Comparison of ENCODE assay signal across 30 cellular contexts in genomic region chr14:97410667-97411286, GRCh38.
DNase-seq lines count a peak whose midpoint lies in the region; ATAC-seq and TF ChIP-seq lines count a peak whose summit lies in the region.
"Had no signal": no experiment of that assay in that cellular context is flagged by ENCODE, and none has a peak within 500 bp of the region (broad histone marks: within the 10 kb centered on the region; RNA-seq: fewer than 3 reads in every experiment).

No MANE protein-coding gene starts in this region.

- H3K27ac Mint-ChIP-seq in WTC11: no peak overlapping the region
- H3K27ac Mint-ChIP-seq in type B pancreatic cell: no peak overlapping the region
- H3K27ac Mint-ChIP-seq: mesothelial cell of epicardium, nephron had no signal

- CTCF ChIA-PET in WTC11 (lab: Charles Lee): no interaction called here

- TF ChIP-seq CTCF in WTC11 (IDR thresholded peaks at IDR 0.05): no peak
- TF ChIP-seq CTCF in type B pancreatic cell (conservative IDR thresholded peaks at IDR 0.05): peak; percentile 40
- no peak for TF ChIP-seq CTCF in testis (IDR thresholded peaks at IDR 0.05)

- TF ChIP-seq POLR2A in testis (IDR thresholded peaks at IDR 0.05): no peak

- H3K27ac ChIP-seq in iPS-20b (ENCODE audit: low read length): no peak overlapping the region
- no peak overlapping the region for H3K27ac ChIP-seq in testis
- H3K27ac ChIP-seq: cardiac muscle cell, GM23248, PC-9, prostate gland, SJSA1, skin epidermis, stomach, upper lobe of right lung had no signal

- H3K9me3 ChIP-seq in iPS-20b (ENCODE audit: insufficient read depth, low read depth, low read length) (no peaks in the 10 kb centered on the region), testis (no peaks in the 10 kb centered on the region)
- H3K9me3 ChIP-seq: BE2C, prostate gland, SJSA1, stomach, upper lobe of right lung had no signal

- 27% methylated on average over 12 of the region's 12 CpGs for WGBS in testis, 2 donors

- peaks cover 59% of the 10 kb centered on the region for H3K27me3 ChIP-seq in iPS-20b (ENCODE audit: insufficient read depth, low read length)
- no peaks in the 10 kb centered on the region for H3K27me3 ChIP-seq in testis
- H3K27me3 ChIP-seq: SJSA1 had no signal

- peaks cover 20% of the 10 kb centered on the region for H3K4me1 Mint-ChIP-seq in WTC11
- peaks cover 24% of the 10 kb centered on the region for H3K4me1 Mint-ChIP-seq in type B pancreatic cell (ENCODE audit: unreplicated experiment)

- peak; percentile 32 for DNase-seq in NCI-H748 (lab: John Stamatoyannopoulos, UW; ENCODE audit: unreplicated experiment)
- DNase-seq in NCI-H748 treated with DMSO at 0.1 percent for 48 hours (lab: John Stamatoyannopoulos, UW): no peak
- DNase-seq in WTC11 (ENCODE audit: low spot score): no peak
- no peak for DNase-seq in type B pancreatic cell (ENCODE audit: extremely low spot score, unreplicated experiment)
- DNase-seq in NCI-H524 (lab: John Stamatoyannopoulos, UW): no peak
- no peak for DNase-seq in testis
- DNase-seq: 8988T; activated CD4-positive, alpha-beta T cell treated with anti-CD3 and anti-CD28 coated beads, Interleukin-2, amount 50 U/mL, for 48 hours; activated effector memory CD4-positive, alpha-beta T cell treated with Interleukin-2 at 50 U/mL for 16 hours; BE2C; Calu3; foreskin melanocyte; GM23248; MM.1S; NCI-H1436; NCI-H774; PC-9; stimulated activated CD4-positive, alpha-beta T cell treated with anti-CD3 and anti-CD28 coated beads, Interleukin-4, amount 100 ng/mL, for 1 hour; stomach; upper lobe of right lung had no signal

- H3K4me3 Mint-ChIP-seq in WTC11 (no peak overlapping the region), type B pancreatic cell (no peak overlapping the region)
- H3K4me3 Mint-ChIP-seq: mesothelial cell of epicardium, nephron had no signal

- intact Hi-C loops in testis (cut with DNase I; ENCODE audit: low total_unique reads): no loop called here

- H3K9ac ChIP-seq in iPS-20b (ENCODE audit: low read depth, low read length): no peak overlapping the region
- H3K9ac ChIP-seq: GM23248 had no signal

- POLR2A ChIA-PET in WTC11 (lab: Charles Lee): interaction anchor here (1.5 kb wide), 1 partner anchor 11 kb away, joined by 5 read pairs; no protein-coding TSS in a partner anchor

- H3K27me3 Mint-ChIP-seq in WTC11 (ENCODE audit: low read depth) (no peaks in the 10 kb centered on the region), type B pancreatic cell (peaks cover 14% of the 10 kb centered on the region)

- H3K4me3 ChIP-seq in iPS-20b (ENCODE audit: low read length): peak overlapping the region; percentile 31; the same call in 1 of the 2 replicates
- H3K4me3 ChIP-seq in testis: no peak overlapping the region
- H3K4me3 ChIP-seq: cardiac muscle cell, GM23248, K562, PC-9, prostate gland, SJSA1, skin epidermis, stomach, upper lobe of right lung had no signal

- H3K36me3 Mint-ChIP-seq in WTC11 (no peaks in the 10 kb centered on the region), type B pancreatic cell (no peaks in the 10 kb centered on the region)
- H3K36me3 Mint-ChIP-seq: mesothelial cell of epicardium had no signal

- no peaks in the 10 kb centered on the region for H3K9me3 Mint-ChIP-seq in WTC11
- H3K9me3 Mint-ChIP-seq in type B pancreatic cell: no peaks in the 10 kb centered on the region
- H3K9me3 Mint-ChIP-seq: mesothelial cell of epicardium, nephron had no signal

- ATAC-seq in WTC11: 0 out of 2 replicates have a peak, but pooled peaks have one; percentile 6
- ATAC-seq in GM21723 (IDR thresholded peaks at IDR 0.05; ENCODE audit: unreplicated experiment): no peak
- ATAC-seq: K562, left lobe of liver, upper lobe of right lung had no signal

- H3K4me1 ChIP-seq in iPS-20b (ENCODE audit: insufficient read depth, low read length) (peaks cover 49% of the 10 kb centered on the region), testis (no peaks in the 10 kb centered on the region)
- H3K4me1 ChIP-seq: BE2C, prostate gland, SJSA1, upper lobe of right lung had no signal

- H3K36me3 ChIP-seq in iPS-20b (ENCODE audit: insufficient read depth, low read depth, low read length) (no peaks in the 10 kb centered on the region), testis (ENCODE audit: low read depth, missing control alignments) (no peaks in the 10 kb centered on the region)
- H3K36me3 ChIP-seq: BE2C, cardiac muscle cell, prostate gland, SJSA1, stomach, upper lobe of right lung had no signal

TF ChIP-seq in WTC11, 78 proteins besides CTCF, POLR2A, EP300 and RAD21:
- TF ChIP-seq FOXP1 (CRISPR knock-in tag; IDR thresholded peaks at IDR 0.05; ENCODE audit: borderline replicate concordance) (no peak), ZNF121 (CRISPR knock-in tag; IDR thresholded peaks at IDR 0.05) (no peak), EMX1 (CRISPR knock-in tag; IDR thresholded peaks at IDR 0.05) (no peak), IRF2 (CRISPR knock-in tag; IDR thresholded peaks at IDR 0.05; ENCODE audit: borderline replicate concordance, low read depth) (no peak), CREB1 (CRISPR knock-in tag; IDR thresholded peaks at IDR 0.05) (no peak), TP53 (CRISPR knock-in tag; IDR thresholded peaks at IDR 0.05) (no peak), ATF1 (CRISPR knock-in tag; IDR thresholded peaks at IDR 0.05) (no peak), ZMAT4 (CRISPR knock-in tag; IDR thresholded peaks at IDR 0.05) (no peak), ZNF219 (CRISPR knock-in tag; IDR thresholded peaks at IDR 0.05; ENCODE audit: borderline replicate concordance) (no peak), USF2 (CRISPR knock-in tag; IDR thresholded peaks at IDR 0.05) (no peak), PRDM15 (CRISPR knock-in tag; IDR thresholded peaks at IDR 0.05) (no peak), PRRX2 (CRISPR knock-in tag; IDR thresholded peaks at IDR 0.05) (no peak), USF1 (CRISPR knock-in tag; IDR thresholded peaks at IDR 0.05) (no peak)
